28 cellular contexts compared by ENCODE assay signal in genomic region chr4:72709475-72709874, GRCh38.
"Had no signal": no experiment of that assay in that cellular context is flagged by ENCODE, and none has a peak within 500 bp of the region (broad histone marks: within the 10 kb centered on the region; RNA-seq: fewer than 3 reads in every experiment).

No MANE protein-coding gene starts in this region.

- H3K27ac ChIP-seq: stomach, suprapubic skin, testis, thoracic aorta, thyroid gland, tibial artery, tibial nerve, transverse colon, upper lobe of left lung, upper lobe of right lung, uterus, vagina had no signal

- H3K9me3 Mint-ChIP-seq: stimulated activated effector memory CD8-positive, alpha-beta T cell treated with anti-CD3 and anti-CD28 coated beads, Interleukin-12 subunit alpha, Interleukin-12 subunit beta, amount 100 ng/mL, for 72 hours; stimulated activated memory B cell treated with anti-CD40 and anti-IgM and Interleukin-4, amounts not matched to agents 10 μg/mL and 1 μg/mL and 100 μg/mL, for 72 hours; stimulated activated naive B cell treated with anti-CD40 and anti-IgM and Interleukin-4, amounts not matched to agents 10 μg/mL and 1 μg/mL and 100 μg/mL, for 72 hours; stimulated activated naive CD8-positive, alpha-beta T cell treated with anti-CD3 and anti-CD28 coated beads, Interleukin-15, amount 100 ng/mL, for 72 hours; stimulated activated naive CD8-positive, alpha-beta T cell treated with anti-CD3 and anti-CD28 coated beads, Interleukin-15, Interleukin-2, amounts not matched to agents 100 ng/mL and 50 ng/mL, for 24 hours had no signal

- H3K4me3 ChIP-seq: stomach, suprapubic skin, testis, thoracic aorta, thyroid gland, tibial artery, tibial nerve, transverse colon, upper lobe of left lung, upper lobe of right lung, uterus, vagina had no signal

- H3K4me3 Mint-ChIP-seq: stimulated activated effector memory CD8-positive, alpha-beta T cell treated with anti-CD3 and anti-CD28 coated beads, Interleukin-12 subunit alpha, Interleukin-12 subunit beta, amount 100 ng/mL, for 72 hours; stimulated activated memory B cell treated with anti-CD40 and anti-IgM and Interleukin-4, amounts not matched to agents 10 μg/mL and 1 μg/mL and 100 μg/mL, for 72 hours; stimulated activated naive B cell treated with anti-CD40 and anti-IgM and Interleukin-4, amounts not matched to agents 10 μg/mL and 1 μg/mL and 100 μg/mL, for 72 hours; stimulated activated naive CD8-positive, alpha-beta T cell treated with anti-CD3 and anti-CD28 coated beads, Interleukin-15, amount 100 ng/mL, for 72 hours; stimulated activated naive CD8-positive, alpha-beta T cell treated with anti-CD3 and anti-CD28 coated beads, Interleukin-15, Interleukin-2, amounts not matched to agents 100 ng/mL and 50 ng/mL, for 24 hours had no signal

- H3K27ac Mint-ChIP-seq: stimulated activated effector memory CD8-positive, alpha-beta T cell treated with anti-CD3 and anti-CD28 coated beads, Interleukin-12 subunit alpha, Interleukin-12 subunit beta, amount 100 ng/mL, for 72 hours; stimulated activated memory B cell treated with anti-CD40 and anti-IgM and Interleukin-4, amounts not matched to agents 10 μg/mL and 1 μg/mL and 100 μg/mL, for 72 hours; stimulated activated naive B cell treated with anti-CD40 and anti-IgM and Interleukin-4, amounts not matched to agents 10 μg/mL and 1 μg/mL and 100 μg/mL, for 72 hours; stimulated activated naive CD8-positive, alpha-beta T cell treated with anti-CD3 and anti-CD28 coated beads, Interleukin-15, amount 100 ng/mL, for 72 hours; stimulated activated naive CD8-positive, alpha-beta T cell treated with anti-CD3 and anti-CD28 coated beads, Interleukin-15, Interleukin-2, amounts not matched to agents 100 ng/mL and 50 ng/mL, for 24 hours had no signal

- H3K36me3 Mint-ChIP-seq: stimulated activated effector memory CD8-positive, alpha-beta T cell treated with anti-CD3 and anti-CD28 coated beads, Interleukin-12 subunit alpha, Interleukin-12 subunit beta, amount 100 ng/mL, for 72 hours; stimulated activated memory B cell treated with anti-CD40 and anti-IgM and Interleukin-4, amounts not matched to agents 10 μg/mL and 1 μg/mL and 100 μg/mL, for 72 hours; stimulated activated naive B cell treated with anti-CD40 and anti-IgM and Interleukin-4, amounts not matched to agents 10 μg/mL and 1 μg/mL and 100 μg/mL, for 72 hours had no signal

- FAIRE-seq: urothelium cell line had no signal

- ATAC-seq: stimulated activated effector memory CD8-positive, alpha-beta T cell treated with anti-CD3 and anti-CD28 coated beads, Interleukin-12 subunit alpha, Interleukin-12 subunit beta, amount 100 ng/mL, for 72 hours; stimulated activated memory B cell treated with anti-CD40 and anti-IgM and Interleukin-4, amounts not matched to agents 10 μg/mL and 1 μg/mL and 100 μg/mL, for 72 hours; stimulated activated naive B cell treated with anti-CD40 and anti-IgM and Interleukin-4, amounts not matched to agents 10 μg/mL and 1 μg/mL and 100 μg/mL, for 72 hours; stimulated activated naive CD8-positive, alpha-beta T cell treated with anti-CD3 and anti-CD28 coated beads, Interleukin-15, amount 100 ng/mL, for 72 hours; stimulated activated naive CD8-positive, alpha-beta T cell treated with anti-CD3 and anti-CD28 coated beads, Interleukin-15, Interleukin-2, amounts not matched to agents 100 U/mL and 50 U/mL, for 24 hours; upper lobe of right lung had no signal

- H3K9me3 ChIP-seq: stomach, suprapubic skin, testis, thoracic aorta, thyroid gland, tibial artery, tibial nerve, transverse colon, upper lobe of left lung, upper lobe of right lung, uterus, vagina had no signal

- DNase-seq: stimulated activated CD4-positive, alpha-beta T cell treated with anti-CD3 and anti-CD28 coated beads, Interleukin-2, amount 100 ng/mL, for 24 hours; stimulated activated CD4-positive, alpha-beta T cell treated with anti-CD3 and anti-CD28 coated beads, Interleukin-2, amount 100 ng/mL, for 48 hours; stimulated activated CD4-positive, alpha-beta T cell treated with anti-CD3 and anti-CD28 coated beads, Interleukin-4, amount 100 ng/mL, for 1 hour; stimulated activated CD4-positive, alpha-beta T cell treated with anti-CD3 and anti-CD28 coated beads, Interleukin-4, amount 100 ng/mL, for 24 hours; stimulated activated CD4-positive, alpha-beta T cell treated with anti-CD3 and anti-CD28 coated beads, Interleukin-4, amount 100 ng/mL, for 4 hours; stimulated activated CD8-positive, alpha-beta memory T cell treated with anti-CD3 and anti-CD28 coated beads, Interleukin-4, amount 100 ng/mL, for 48 hours; stimulated activated naive B cell treated with anti-CD40 and anti-IgM and Interleukin-4, amounts not matched to agents 10 μg/mL and 1 μg/mL and 100 μg/mL, for 72 hours; stimulated activated naive CD4-positive, alpha-beta T cell; stimulated activated naive CD4-positive, alpha-beta T cell treated with Interleukin-2 at 50 U/mL for 16 hours; stimulated activated naive CD8-positive, alpha-beta T cell treated with anti-CD3 and anti-CD28 coated beads, Interleukin-15, amount 100 ng/mL, for 72 hours; stimulated activated naive CD8-positive, alpha-beta T cell treated with anti-CD3 and anti-CD28 coated beads, Interleukin-15, Interleukin-2, amounts not matched to agents 100 U/mL and 50 U/mL, for 24 hours; stomach; substantia nigra; testis; thyroid gland; tibial artery; transverse colon; upper lobe of left lung; upper lobe of right lung; uterus had no signal

- H3K27me3 Mint-ChIP-seq: stimulated activated memory B cell treated with anti-CD40 and anti-IgM and Interleukin-4, amounts not matched to agents 10 μg/mL and 1 μg/mL and 100 μg/mL, for 72 hours; stimulated activated naive B cell treated with anti-CD40 and anti-IgM and Interleukin-4, amounts not matched to agents 10 μg/mL and 1 μg/mL and 100 μg/mL, for 72 hours had no signal

- H3K4me1 Mint-ChIP-seq: stimulated activated effector memory CD8-positive, alpha-beta T cell treated with anti-CD3 and anti-CD28 coated beads, Interleukin-12 subunit alpha, Interleukin-12 subunit beta, amount 100 ng/mL, for 72 hours; stimulated activated memory B cell treated with anti-CD40 and anti-IgM and Interleukin-4, amounts not matched to agents 10 μg/mL and 1 μg/mL and 100 μg/mL, for 72 hours; stimulated activated naive B cell treated with anti-CD40 and anti-IgM and Interleukin-4, amounts not matched to agents 10 μg/mL and 1 μg/mL and 100 μg/mL, for 72 hours; stimulated activated naive CD8-positive, alpha-beta T cell treated with anti-CD3 and anti-CD28 coated beads, Interleukin-15, amount 100 ng/mL, for 72 hours had no signal

- H3K27me3 ChIP-seq: stomach, suprapubic skin, testis, thyroid gland, tibial artery, tibial nerve, transverse colon, upper lobe of left lung, upper lobe of right lung, uterus, vagina had no signal

- H3K4me1 ChIP-seq: stomach, suprapubic skin, thyroid gland, tibial nerve, transverse colon, upper lobe of left lung, upper lobe of right lung, uterus, vagina had no signal

- H3K36me3 ChIP-seq: stomach, suprapubic skin, thoracic aorta, thyroid gland, tibial artery, tibial nerve, transverse colon, upper lobe of left lung, upper lobe of right lung, uterus, vagina had no signal
